2 cellular contexts compared by ENCODE assay signal in genomic region chr11:34633990-34634725, GRCh38.
TF ChIP-seq lines count a peak whose summit lies in the region.

No MANE protein-coding gene starts in this region.

TF ChIP-seq in SK-N-SH, 30 proteins besides CTCF, POLR2A, EP300 and RAD21 (continued from another document):
- TF ChIP-seq, protein P1, sequence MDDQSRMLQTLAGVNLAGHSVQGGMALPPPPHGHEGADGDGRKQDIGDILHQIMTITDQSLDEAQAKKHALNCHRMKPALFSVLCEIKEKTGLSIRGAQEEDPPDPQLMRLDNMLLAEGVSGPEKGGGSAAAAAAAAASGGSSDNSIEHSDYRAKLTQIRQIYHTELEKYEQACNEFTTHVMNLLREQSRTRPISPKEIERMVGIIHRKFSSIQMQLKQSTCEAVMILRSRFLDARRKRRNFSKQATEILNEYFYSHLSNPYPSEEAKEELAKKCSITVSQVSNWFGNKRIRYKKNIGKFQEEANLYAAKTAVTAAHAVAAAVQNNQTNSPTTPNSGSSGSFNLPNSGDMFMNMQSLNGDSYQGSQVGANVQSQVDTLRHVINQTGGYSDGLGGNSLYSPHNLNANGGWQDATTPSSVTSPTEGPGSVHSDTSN (IDR thresholded peaks at IDR 0.05) = no peak
- TF ChIP-seq, protein P2, sequence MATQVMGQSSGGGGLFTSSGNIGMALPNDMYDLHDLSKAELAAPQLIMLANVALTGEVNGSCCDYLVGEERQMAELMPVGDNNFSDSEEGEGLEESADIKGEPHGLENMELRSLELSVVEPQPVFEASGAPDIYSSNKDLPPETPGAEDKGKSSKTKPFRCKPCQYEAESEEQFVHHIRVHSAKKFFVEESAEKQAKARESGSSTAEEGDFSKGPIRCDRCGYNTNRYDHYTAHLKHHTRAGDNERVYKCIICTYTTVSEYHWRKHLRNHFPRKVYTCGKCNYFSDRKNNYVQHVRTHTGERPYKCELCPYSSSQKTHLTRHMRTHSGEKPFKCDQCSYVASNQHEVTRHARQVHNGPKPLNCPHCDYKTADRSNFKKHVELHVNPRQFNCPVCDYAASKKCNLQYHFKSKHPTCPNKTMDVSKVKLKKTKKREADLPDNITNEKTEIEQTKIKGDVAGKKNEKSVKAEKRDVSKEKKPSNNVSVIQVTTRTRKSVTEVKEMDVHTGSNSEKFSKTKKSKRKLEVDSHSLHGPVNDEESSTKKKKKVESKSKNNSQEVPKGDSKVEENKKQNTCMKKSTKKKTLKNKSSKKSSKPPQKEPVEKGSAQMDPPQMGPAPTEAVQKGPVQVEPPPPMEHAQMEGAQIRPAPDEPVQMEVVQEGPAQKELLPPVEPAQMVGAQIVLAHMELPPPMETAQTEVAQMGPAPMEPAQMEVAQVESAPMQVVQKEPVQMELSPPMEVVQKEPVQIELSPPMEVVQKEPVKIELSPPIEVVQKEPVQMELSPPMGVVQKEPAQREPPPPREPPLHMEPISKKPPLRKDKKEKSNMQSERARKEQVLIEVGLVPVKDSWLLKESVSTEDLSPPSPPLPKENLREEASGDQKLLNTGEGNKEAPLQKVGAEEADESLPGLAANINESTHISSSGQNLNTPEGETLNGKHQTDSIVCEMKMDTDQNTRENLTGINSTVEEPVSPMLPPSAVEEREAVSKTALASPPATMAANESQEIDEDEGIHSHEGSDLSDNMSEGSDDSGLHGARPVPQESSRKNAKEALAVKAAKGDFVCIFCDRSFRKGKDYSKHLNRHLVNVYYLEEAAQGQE (IDR thresholded peaks at IDR 0.05; ENCODE audit: low read depth, low read length) = no peak
- no peak for TF ChIP-seq ELF1 (IDR thresholded peaks at IDR 0.05)
TF ChIP-seq in SK-N-SH: peak in this region for 0.

TF ChIP-seq in SK-N-SH treated with all-trans-retinoic acid at 6 μM for 48 hours, 23 proteins besides CTCF, POLR2A, EP300 and RAD21 (continued from another document):
- TF ChIP-seq TCF4 (CRISPR knock-in tag; IDR thresholded peaks at IDR 0.05; ENCODE audit: borderline replicate concordance) (no peak), ZFP3 (CRISPR knock-in tag; IDR thresholded peaks at IDR 0.05) (no peak), RARB (CRISPR knock-in tag; IDR thresholded peaks at IDR 0.05) (no peak), ESRRG (CRISPR knock-in tag; IDR thresholded peaks at IDR 0.05) (no peak), CSDC2 (CRISPR knock-in tag; IDR thresholded peaks at IDR 0.05) (no peak), TOX (CRISPR knock-in tag; IDR thresholded peaks at IDR 0.05; ENCODE audit: borderline replicate concordance) (no peak)
- TF ChIP-seq, protein P3, sequence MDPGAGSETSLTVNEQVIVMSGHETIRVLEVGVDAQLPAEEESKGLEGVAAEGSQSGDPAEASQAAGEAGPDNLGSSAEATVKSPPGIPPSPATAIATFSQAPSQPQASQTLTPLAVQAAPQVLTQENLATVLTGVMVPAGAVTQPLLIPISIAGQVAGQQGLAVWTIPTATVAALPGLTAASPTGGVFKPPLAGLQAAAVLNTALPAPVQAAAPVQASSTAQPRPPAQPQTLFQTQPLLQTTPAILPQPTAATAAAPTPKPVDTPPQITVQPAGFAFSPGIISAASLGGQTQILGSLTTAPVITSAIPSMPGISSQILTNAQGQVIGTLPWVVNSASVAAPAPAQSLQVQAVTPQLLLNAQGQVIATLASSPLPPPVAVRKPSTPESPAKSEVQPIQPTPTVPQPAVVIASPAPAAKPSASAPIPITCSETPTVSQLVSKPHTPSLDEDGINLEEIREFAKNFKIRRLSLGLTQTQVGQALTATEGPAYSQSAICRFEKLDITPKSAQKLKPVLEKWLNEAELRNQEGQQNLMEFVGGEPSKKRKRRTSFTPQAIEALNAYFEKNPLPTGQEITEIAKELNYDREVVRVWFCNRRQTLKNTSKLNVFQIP (CRISPR knock-in tag; IDR thresholded peaks at IDR 0.05; ENCODE audit: borderline replicate concordance, low read depth) = no peak
TF ChIP-seq in SK-N-SH treated with all-trans-retinoic acid at 6 μM for 48 hours: peak in this region for 0.
